Comparison of ENCODE assay signal across 7 cellular contexts in the genomic region with DNA sequence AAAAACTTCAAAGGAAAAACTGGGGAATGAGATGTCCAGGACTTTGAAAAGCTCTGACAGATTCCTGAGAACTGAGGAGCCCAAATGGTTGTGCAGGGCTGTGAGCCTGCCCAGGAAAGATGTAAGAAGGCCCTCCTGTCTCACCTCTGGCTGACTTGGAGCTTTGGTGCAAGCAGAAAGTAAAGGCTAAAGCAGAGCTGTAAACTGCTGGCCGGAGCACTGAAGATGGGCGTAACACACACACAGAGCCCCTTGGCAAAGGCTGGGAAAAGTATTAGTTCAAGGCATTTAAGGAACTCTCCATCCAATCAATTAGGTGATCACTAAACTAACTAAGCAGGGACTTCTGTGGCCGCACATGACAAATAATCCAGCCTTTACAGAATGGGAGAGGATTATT.
"Had no signal": no experiment of that assay in that cellular context is flagged by ENCODE, and none has a peak within 500 bp of the region (broad histone marks: within the 10 kb centered on the region; RNA-seq: fewer than 3 reads in every experiment).

No MANE protein-coding gene starts in this region.

- H3K36me3 ChIP-seq: HAP-1 had no signal

- H3K4me1 ChIP-seq: HAP-1 had no signal

- ATAC-seq: HCT116 had no signal

- H3K4me2 ChIP-seq: KMS-11 had no signal

- H3K9me3 ChIP-seq: HAP-1 had no signal

- H3K4me3 ChIP-seq: GM23248, HAP-1 had no signal

- H2AFZ ChIP-seq: GM23248 had no signal

- H3K9ac ChIP-seq: GM23248, KMS-11 had no signal

- DNase-seq: GM23248, GOT3, H7, KBM-7 had no signal

- H3K27ac ChIP-seq: GM23248, KMS-11 had no signal
